In genomic region chr17:71974051-71974450, GRCh38 we compare ENCODE assay signal across 13 cellular contexts.
DNase-seq lines count a peak whose midpoint lies in the region; FAIRE-seq and TF ChIP-seq lines count a peak whose summit lies in the region.
"Had no signal": no experiment of that assay in that cellular context is flagged by ENCODE, and none has a peak within 500 bp of the region (broad histone marks: within the 10 kb centered on the region; RNA-seq: fewer than 3 reads in every experiment).

No MANE protein-coding gene starts in this region.

- H3K4me2 ChIP-seq in PC-9: no peak overlapping the region
- H3K4me2 ChIP-seq: A549 had no signal

- H3K27me3 ChIP-seq in PC-9 (ENCODE audit: insufficient read depth, low read depth): no peaks in the 10 kb centered on the region
- no peaks in the 10 kb centered on the region for H3K27me3 ChIP-seq in mucosa of rectum (ENCODE audit: control insufficient read depth in 2 of 2, insufficient read depth in 2 of 2, low read length in 2 of 2)
- H3K27me3 ChIP-seq in small intestine (ENCODE audit: control insufficient read depth in 2 of 2, insufficient read depth in 2 of 2, low read length in 2 of 2): no peaks in the 10 kb centered on the region
- H3K27me3 ChIP-seq in SJCRH30: no peaks in the 10 kb centered on the region

- DNase-seq in PC-9 (peak; percentile 8 to 61), small intestine (peak; percentile 56), SJCRH30 (no peak), NCI-H2171 (lab: John Stamatoyannopoulos, UW) (no peak)
- no peak for DNase-seq in stimulated activated CD4-positive, alpha-beta T cell treated with anti-CD3 and anti-CD28 coated beads, Interleukin-2, amount 100 ng/mL, for 24 hours
- DNase-seq: Caco-2; CD8-positive, alpha-beta memory T cell; DND-41; GDM1; IMR-90 had no signal

- no peaks in the 10 kb centered on the region for H3K9me3 ChIP-seq in PC-9 (ENCODE audit: insufficient read depth, low read depth)
- no peaks in the 10 kb centered on the region for H3K9me3 ChIP-seq in mucosa of rectum (ENCODE audit: control insufficient read depth in 2 of 2, low read length in 2 of 2)
- no peaks in the 10 kb centered on the region for H3K9me3 ChIP-seq in small intestine (ENCODE audit: control insufficient read depth, low read depth)
- no peaks in the 10 kb centered on the region for H3K9me3 ChIP-seq in SJCRH30 (replicated peaks)
- H3K9me3 ChIP-seq: A549, Caco-2 had no signal

- no peak overlapping the region for H3K4me3 ChIP-seq in PC-9
- peak overlapping the region; percentile 61 to 70 for H3K4me3 ChIP-seq in mucosa of rectum (ENCODE audit: low read length in 2 of 2)
- H3K4me3 ChIP-seq in small intestine (ENCODE audit: low read depth in 1 of 2, low read length in 2 of 2): no peak overlapping the region
- no peak overlapping the region for H3K4me3 ChIP-seq in SJCRH30
- H3K4me3 ChIP-seq: A549 had no signal

- no peak overlapping the region for H3K9ac ChIP-seq in mucosa of rectum (ENCODE audit: low read depth in 1 of 2, low read length in 2 of 2)

- FAIRE-seq in small intestine (lab: Jason Lieb, UNC): no peak
- FAIRE-seq: A549, GM12892 had no signal

- TF ChIP-seq CTCF in PC-9 (conservative IDR thresholded peaks at IDR 0.05): no peak

- H3K27ac ChIP-seq in PC-9 (no peak overlapping the region), mucosa of rectum (ENCODE audit: low read depth in 2 of 2, low read length in 2 of 2) (peak overlapping the region; percentile 90 to 97), small intestine (ENCODE audit: low read depth in 1 of 2, low read length in 1 of 2) (no peak overlapping the region), SJCRH30 (no peak overlapping the region)

- H3K9me2 ChIP-seq in PC-9 (ENCODE audit: insufficient read depth): no peaks in the 10 kb centered on the region

- BruUV-seq in PC-9 (replicated peaks; lab: Mats Ljungman, UMichigan): no TSS peak

- WGBS in small intestine, 3 donors: 15 to 62% (median 34%) methylated on average over 4 of the region's 4 CpGs

- POLR2A ChIA-PET in PC-9 (lab: Charles Lee; ENCODE audit: unreplicated experiment): interaction anchor here (0.6 kb wide), 1 partner anchor 548 kb away, joined by 5 read pairs; no protein-coding TSS in a partner anchor

- H2AFZ ChIP-seq in PC-9: no peak overlapping the region

- no peaks in the 10 kb centered on the region for H3K79me2 ChIP-seq in PC-9 (ENCODE audit: low read depth)

- intact Hi-C loops in PC-9 (cut with micrococcal nuclease; ENCODE audit: unreplicated experiment): loop anchor here (1.0 to 5.0 kb wide), 4 partner anchors 37 to 341 kb away; no protein-coding TSS in a partner anchor

- peaks cover 15% of the 10 kb centered on the region; the same call in 1 of the 2 replicates for H3F3A ChIP-seq in PC-9 (ENCODE audit: insufficient read depth, low read depth)

- CTCF ChIA-PET in PC-9 (lab: Charles Lee): no interaction called here

- H3K4me1 ChIP-seq in PC-9 (replicated peaks; ENCODE audit: insufficient read depth): peaks cover 34% of the 10 kb centered on the region
- peaks cover 11 to 31% of the 10 kb centered on the region in 2 donors for H3K4me1 ChIP-seq in mucosa of rectum (ENCODE audit: control insufficient read depth in 2 of 2, insufficient read depth in 2 of 2, low read length in 2 of 2)
- H3K4me1 ChIP-seq in small intestine (ENCODE audit: control insufficient read depth in 2 of 2, insufficient read depth in 1 of 2, low read depth in 1 of 2, low read length in 1 of 2): no peaks in the 10 kb centered on the region
- H3K4me1 ChIP-seq in SJCRH30: no peaks in the 10 kb centered on the region

- H3K36me3 ChIP-seq in PC-9 (ENCODE audit: low read depth) (no peaks in the 10 kb centered on the region), mucosa of rectum (ENCODE audit: control insufficient read depth in 2 of 2, insufficient read depth in 2 of 2, low read length in 2 of 2) (no peaks in the 10 kb centered on the region), small intestine (ENCODE audit: control insufficient read depth in 2 of 2, insufficient read depth in 2 of 2, low read length in 2 of 2) (no peaks in the 10 kb centered on the region), SJCRH30 (no peaks in the 10 kb centered on the region)

- H4K20me1 ChIP-seq in PC-9 (ENCODE audit: insufficient read depth): no peaks in the 10 kb centered on the region

Comparison
In these comparisons a context has a peak if more than half of its experiments do, and no peak if none do; other contexts are left out.
1. DNase-seq: peak in PC-9 (2 of 2) and small intestine (single experiment); none in SJCRH30 (0 of 2), NCI-H2171 (single experiment) and stimulated activated CD4-positive, alpha-beta T cell treated with anti-CD3 and anti-CD28 coated beads, Interleukin-2, amount 100 ng/mL, for 24 hours (0 of 2).
2. H3K27ac ChIP-seq: peak in mucosa of rectum (2 of 2); none in PC-9 (single experiment), small intestine (0 of 2) and SJCRH30 (single experiment).
3. H3K4me3 ChIP-seq: peak in mucosa of rectum (2 of 2); none in PC-9 (single experiment), small intestine (0 of 2) and SJCRH30 (single experiment).